In genomic region chr10:86306628-86307278, GRCh38 we compare ENCODE assay signal across 11 cellular contexts. TPM values are rescaled to one million over a fixed set of nuclear protein-coding genes. Genes with fewer than 3 reads are reported as not detected.
A peak's percentile ranks its signal among the peaks of the same experiment; 100 is the strongest.
DNase-seq lines count a peak whose midpoint lies in the region; ATAC-seq, FAIRE-seq and TF ChIP-seq lines count a peak whose summit lies in the region.
"Had no signal": no experiment of that assay in that cellular context is flagged by ENCODE, and none has a peak within 500 bp of the region (broad histone marks: within the 10 kb centered on the region; RNA-seq: fewer than 3 reads in every experiment).

No MANE protein-coding gene starts in this region.

- TF ChIP-seq EP300 in H1 (IDR thresholded peaks at IDR 0.05; ENCODE audit: borderline replicate concordance in 1 of 2, low read depth in 2 of 2, low read length in 2 of 2): no peak

- H4K20me1 ChIP-seq in OCI-LY7 (ENCODE audit: insufficient read depth, low read length) (no peaks in the 10 kb centered on the region), H1 (replicated peaks in 1 of 2; ENCODE audit: control insufficient read depth in 1 of 2, insufficient read depth in 2 of 2, low read length in 2 of 2) (no peaks in the 10 kb centered on the region)

- no peak overlapping the region for H3K4me3 Mint-ChIP-seq in activated T-cell treated with anti-CD3 and anti-CD28 coated beads, Interleukin-2, amount 50 U/mL, for 4 hours

- H2BK15ac ChIP-seq in H1 (ENCODE audit: low read length): no peak overlapping the region

- 55% methylated on average over 6 of the region's 6 CpGs; no CpG with 5 or more reads in 1 of the 2 experiments for WGBS in H1 (ENCODE audit: extremely low coverage in 1 of 2, insufficient coverage in 1 of 2, insufficient read length in 1 of 2, insufficient replicate concordance in 2 of 2, low coverage in 1 of 2, low lambda C conversion rate in 2 of 2, missing lambda C conversion rate in 1 of 2), 2 experiments

- no peak overlapping the region for H2BK5ac ChIP-seq in H1 (ENCODE audit: low read depth, low read length)

- no peaks in the 10 kb centered on the region for H3K79me1 ChIP-seq in H1 (ENCODE audit: low read depth, low read length)

- no peak overlapping the region for H3K14ac ChIP-seq in H1 (ENCODE audit: insufficient read length)

- intact Hi-C loops in OCI-LY7 (cut with micrococcal nuclease; ENCODE audit: unreplicated experiment): no loop called here

- H3K9me3 ChIP-seq in OCI-LY7 (ENCODE audit: low read length) (no peaks in the 10 kb centered on the region), H1 (ENCODE audit: insufficient read depth in 2 of 2, low read depth in 1 of 2, low read length in 1 of 2) (no peaks in the 10 kb centered on the region)
- H3K9me3 ChIP-seq: BLaER1 treated with 17β-estradiol and CSF1 and Interleukin-3, amounts not matched to agents 10 nM and 100 nM; pancreas had no signal

- no peak for TF ChIP-seq CTCF in OCI-LY7 (conservative IDR thresholded peaks at IDR 0.05; ENCODE audit: low read length)
- no peak for TF ChIP-seq CTCF in H1 (IDR thresholded peaks at IDR 0.05; ENCODE audit: control extremely low read depth in 1 of 3, insufficient read depth in 1 of 3, low read depth in 1 of 3, low read length in 3 of 3)

- H3K9ac ChIP-seq in H1 (replicated peaks in 1 of 4; ENCODE audit: extremely low read depth in 1 of 4, low read depth in 3 of 4, low read length in 3 of 4): no peak overlapping the region
- H3K9ac ChIP-seq: BLaER1 treated with 17β-estradiol and CSF1 and Interleukin-3, amounts not matched to agents 10 nM and 100 nM had no signal

- H3K18ac ChIP-seq in H1 (ENCODE audit: extremely low read depth, low read length): no peak overlapping the region

- no peak overlapping the region for H4K91ac ChIP-seq in H1 (replicated peaks; ENCODE audit: insufficient read length, low read length)

- H2BK12ac ChIP-seq in H1 (ENCODE audit: low read depth, low read length): no peak overlapping the region

- no peak overlapping the region for H2AK5ac ChIP-seq in H1 (ENCODE audit: low read depth, low read length)

- no peak overlapping the region for H3K56ac ChIP-seq in H1 (replicated peaks; ENCODE audit: insufficient read length, low read depth, low read length)

- no peak overlapping the region for H3K23ac ChIP-seq in H1 (ENCODE audit: insufficient read length)

- H3K4ac ChIP-seq in H1 (replicated peaks; ENCODE audit: insufficient read length, low read depth, low read length): no peak overlapping the region

- POLR2A ChIA-PET in OCI-LY7 (lab: Charles Lee): no interaction called here
- POLR2A ChIA-PET in H1 (lab: Charles Lee; ENCODE audit: partially characterized antibody): no interaction called here

- H3K27ac ChIP-seq in OCI-LY7 (ENCODE audit: low read depth, low read length, poor library complexity, severe bottlenecking) (no peak overlapping the region), H1 (ENCODE audit: low read depth, low read length) (no peak overlapping the region)
- H3K27ac ChIP-seq: BLaER1 treated with 17β-estradiol and CSF1 and Interleukin-3, amounts not matched to agents 10 nM and 100 nM; pancreas had no signal

- peaks cover 8% of the 10 kb centered on the region for H3K27me3 Mint-ChIP-seq in activated T-cell treated with anti-CD3 and anti-CD28 coated beads, Interleukin-2, amount 50 U/mL, for 4 hours (ENCODE audit: low read depth)

- no TSS peak for BruUV-seq in OCI-LY7 (replicated peaks; lab: Mats Ljungman, UMichigan)

- H3K4me2 ChIP-seq in OCI-LY7 (ENCODE audit: low read length): no peak overlapping the region
- H3K4me2 ChIP-seq in H1 (ENCODE audit: insufficient read depth in 1 of 2, low read depth in 2 of 2, low read length in 2 of 2): no peak overlapping the region

- H4K5ac ChIP-seq in H1 (ENCODE audit: insufficient read length, low read depth, low read length): no peak overlapping the region

- CTCF ChIA-PET in OCI-LY7 (lab: Charles Lee; ENCODE audit: unreplicated experiment): no interaction called here
- CTCF ChIA-PET in H1 (lab: Charles Lee; ENCODE audit: partially characterized antibody): interaction anchor here (0.6 to 1.8 kb wide), 11 partner anchors 12 to 203 kb away, joined by 3 to 6 read pairs (median 3); no protein-coding TSS in a partner anchor

- H3K36me3 ChIP-seq in OCI-LY7 (ENCODE audit: insufficient read depth, low read length) (no peaks in the 10 kb centered on the region), H1 (ENCODE audit: control insufficient read depth in 2 of 4, insufficient read depth in 4 of 4, low read length in 3 of 4) (no peaks in the 10 kb centered on the region)
- H3K36me3 ChIP-seq: BLaER1 treated with 17β-estradiol and CSF1 and Interleukin-3, amounts not matched to agents 10 nM and 100 nM; pancreas had no signal

- no peaks in the 10 kb centered on the region for H3K9me3 Mint-ChIP-seq in activated T-cell treated with anti-CD3 and anti-CD28 coated beads, Interleukin-2, amount 50 U/mL, for 4 hours

- H3K79me2 ChIP-seq in OCI-LY7 (ENCODE audit: insufficient read depth, low read depth, low read length) (no peaks in the 10 kb centered on the region), H1 (ENCODE audit: control insufficient read depth in 1 of 2, insufficient read depth in 2 of 2, low read length in 2 of 2) (no peaks in the 10 kb centered on the region)

- H3K4me1 Mint-ChIP-seq in activated T-cell treated with anti-CD3 and anti-CD28 coated beads, Interleukin-2, amount 50 U/mL, for 4 hours (ENCODE audit: low read depth): no peaks in the 10 kb centered on the region

- peak; percentile 27 to 38 for DNase-seq in activated T-cell treated with anti-CD3 and anti-CD28 coated beads, Interleukin-2, amount 50 U/mL, for 48 hours
- no peak for DNase-seq in activated T-cell treated with anti-CD3 and anti-CD28 coated beads, Interleukin-2, amount 50 U/mL, for 4 hours
- DNase-seq in OCI-LY7 (ENCODE audit: low spot score): peak; percentile 27
- peak in 1 of 2 experiments; percentile 71 for DNase-seq in H1 (ENCODE audit: low read depth in 1 of 2, low spot score in 2 of 2)
- peak; percentile 12 for DNase-seq in renal cortical epithelial cell (ENCODE audit: low read depth)
- DNase-seq in DMS114 treated with DMSO at 0.1 percent for 48 hours (lab: John Stamatoyannopoulos, UW; ENCODE audit: unreplicated experiment): no peak
- no peak for DNase-seq in RCC 7860 (ENCODE audit: low spot score)
- DNase-seq: NCI-H82, pancreas had no signal

- H3K23me2 ChIP-seq in H1 (ENCODE audit: low read depth, low read length): no peaks in the 10 kb centered on the region

- FAIRE-seq in H1 (lab: Jason Lieb, UNC) (peak; percentile 68), RCC 7860 (lab: Jason Lieb, UNC) (no peak)
- FAIRE-seq: pancreas had no signal

- no peak for TF ChIP-seq POLR2A in H1 (IDR thresholded peaks at IDR 0.05; ENCODE audit: control extremely low read depth in 1 of 2, low read depth in 2 of 2, low read length in 2 of 2)

- H3K4me3 ChIP-seq in OCI-LY7 (ENCODE audit: low read depth, low read length, poor library complexity, severe bottlenecking): no peak overlapping the region
- no peak overlapping the region for H3K4me3 ChIP-seq in H1 (ENCODE audit: extremely low read depth in 1 of 4, insufficient read depth in 2 of 4, low read depth in 3 of 4, low read length in 4 of 4)
- H3K4me3 ChIP-seq: BLaER1 treated with 17β-estradiol and CSF1 and Interleukin-3, amounts not matched to agents 10 nM and 100 nM; pancreas had no signal

- ATAC-seq in activated T-cell treated with anti-CD3 and anti-CD28 coated beads, Interleukin-2, amount 50 U/mL, for 4 hours: no peak
- no peak for ATAC-seq in GM19397 (IDR thresholded peaks at IDR 0.05; ENCODE audit: unreplicated experiment)
- ATAC-seq: pancreas had no signal

- H2BK120ac ChIP-seq in H1 (replicated peaks; ENCODE audit: low read depth, low read length): no peak overlapping the region

- H3K4me1 ChIP-seq in OCI-LY7 (ENCODE audit: insufficient read depth, low read length, poor library complexity, severe bottlenecking) (no peaks in the 10 kb centered on the region), H1 (replicated peaks in 1 of 4; ENCODE audit: control insufficient read depth in 3 of 4, insufficient read depth in 4 of 4, low read length in 3 of 4) (no peaks in the 10 kb centered on the region)
- H3K4me1 ChIP-seq: pancreas had no signal

- H3K36me3 Mint-ChIP-seq in activated T-cell treated with anti-CD3 and anti-CD28 coated beads, Interleukin-2, amount 50 U/mL, for 4 hours (ENCODE audit: insufficient read depth): no peaks in the 10 kb centered on the region

- no peak overlapping the region for H2BK20ac ChIP-seq in H1 (ENCODE audit: low read length)

- no peak overlapping the region for H4K8ac ChIP-seq in H1 (ENCODE audit: extremely low read depth, insufficient read depth, low read length)

- 0 out of 7 replicates have a peak, but pooled peaks cover 0 to 3% (median 1%) of the 10 kb centered on the region in 4 experiments for H3K27me3 ChIP-seq in H1 (replicated peaks in 1 of 4; ENCODE audit: control insufficient read depth in 3 of 4, extremely low read depth in 1 of 4, insufficient read depth in 3 of 4, low read length in 3 of 4)
- H3K27me3 ChIP-seq: BLaER1 treated with 17β-estradiol and CSF1 and Interleukin-3, amounts not matched to agents 10 nM and 100 nM; pancreas had no signal

- H2AFZ ChIP-seq in OCI-LY7 (ENCODE audit: low read length): no peak overlapping the region
- no peak overlapping the region for H2AFZ ChIP-seq in H1 (ENCODE audit: low read length)

- H3K9me2 ChIP-seq in OCI-LY7 (ENCODE audit: insufficient read depth, low read length): no peaks in the 10 kb centered on the region

- TF ChIP-seq RAD21 in H1 (IDR thresholded peaks at IDR 0.05 in 1 of 2, conservative IDR thresholded peaks at IDR 0.05 in 1 of 2; ENCODE audit: low read depth in 2 of 2, low read length in 2 of 2): no peak

TF ChIP-seq in H1, 55 proteins besides CTCF, POLR2A, EP300 and RAD21:
- TF ChIP-seq ATF3 (IDR thresholded peaks at IDR 0.05; ENCODE audit: insufficient read depth, low read depth, low read length) (no peak), TCF12 (IDR thresholded peaks at IDR 0.05; ENCODE audit: low read depth, low read length) (no peak)
TF ChIP-seq in H1: peak in this region for 0.

RNA-seq across cellular contexts. Expression of gene GRID1, which starts 59.8 kb away (rescaled TPM):
- total RNA-seq in activated T-cell treated with anti-CD3 and anti-CD28 coated beads, Interleukin-2, amount 50 U/mL, for 4 hours: not detected
- total RNA-seq in OCI-LY7 (2014; rRNA removed; shearing (Covaris generic)): 0.75 and 1.6 TPM in 2 replicates
- total RNA-seq in OCI-LY7 (2022) (3.1 and 3.7 TPM in 2 replicates), renal cortical epithelial cell (0.17 and 0.20 TPM in 2 replicates)
- total RNA-seq in H1 (2021; fragmentation: NEBNext Ultra II Directional; extraction: Animal tissue kit (Norgen Biotek cat#: 25700)): 0.15 and 0.22 TPM in 2 replicates
- polyA plus RNA-seq in H1 (2011; rRNA removed): 0.30 and 0.31 TPM in 2 replicates
- 0.21 TPM for polyA plus RNA-seq in H1 (2011; cell fraction: cytosol; rRNA removed)
- polyA plus RNA-seq in H1 (2011; cell fraction: nucleus; rRNA removed): 0.34 TPM
- 0.24 to 0.65 TPM (median 0.29 TPM) in 4 replicates for polyA plus RNA-seq in H1 (2012, experiment 1 of 2)
- polyA plus RNA-seq in H1 (2012, experiment 2 of 2): 0.18 TPM
- 0.32 TPM for polyA plus RNA-seq in H1 (2013, experiment 1 of 2)
- 0.39 TPM for polyA plus RNA-seq in H1 (2013, experiment 2 of 2)
- 0.88 and 1.3 TPM in 2 replicates for polyA minus RNA-seq in H1 (2011; rRNA and poly(A)+ RNA removed)
- 0.37 TPM for polyA minus RNA-seq in H1 (2011; cell fraction: cytosol; rRNA and poly(A)+ RNA removed)
- 2.6 TPM for polyA minus RNA-seq in H1 (2011; cell fraction: nucleus; rRNA and poly(A)+ RNA removed)

Comparison
In these comparisons a context has a peak if more than half of its experiments do, and no peak if none do; other contexts are left out.
1. DNase-seq: peak in activated T-cell treated with anti-CD3 and anti-CD28 coated beads, Interleukin-2, amount 50 U/mL, for 48 hours (2 of 2), OCI-LY7 (single experiment) and renal cortical epithelial cell (single experiment); none in activated T-cell treated with anti-CD3 and anti-CD28 coated beads, Interleukin-2, amount 50 U/mL, for 4 hours (single experiment), DMS114 treated with DMSO at 0.1 percent for 48 hours (single experiment) and RCC 7860 (single experiment).